In the genomic region with DNA sequence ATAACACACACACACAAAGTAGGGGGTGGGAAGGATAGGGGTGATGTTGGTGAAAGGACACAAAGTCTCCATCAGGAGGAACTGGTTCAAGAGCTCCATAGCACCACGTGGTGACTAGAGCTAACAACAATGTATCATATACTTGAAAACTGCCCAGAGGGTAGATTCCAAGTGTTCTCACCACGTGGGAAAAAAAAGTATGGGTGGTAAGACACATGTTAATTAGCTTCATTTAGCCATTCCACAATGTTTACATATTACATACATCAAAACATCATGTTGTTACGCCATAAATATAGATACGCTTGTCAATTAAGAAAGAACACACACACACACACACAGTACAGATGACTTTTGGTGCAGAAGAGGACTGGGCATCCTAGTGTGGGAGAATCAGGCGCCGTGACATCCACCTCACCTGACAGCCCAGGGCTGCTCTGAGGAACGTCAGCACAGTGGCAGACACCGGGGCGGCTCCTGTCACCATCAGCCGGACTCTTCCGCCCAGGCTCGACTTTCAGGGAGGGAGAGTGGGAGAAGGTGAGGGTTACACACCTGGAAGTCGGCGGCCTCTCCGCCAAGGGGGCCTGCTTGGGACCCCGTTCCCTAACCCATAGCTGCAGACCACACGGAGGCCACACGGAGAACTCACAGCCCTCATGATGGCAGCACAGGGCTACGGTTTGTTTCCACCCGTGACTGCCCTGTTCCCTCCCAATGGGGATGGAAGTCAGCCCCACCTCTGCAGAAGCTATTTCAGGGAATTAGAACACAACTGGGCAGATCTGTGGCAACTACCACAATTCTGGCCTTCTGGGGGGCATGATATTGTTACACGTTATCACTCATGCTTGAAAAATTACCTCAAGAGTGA, we compare ENCODE assay signal across 1 cellular context.
TF ChIP-seq lines count a peak whose summit lies in the region.

No MANE protein-coding gene starts in this region.

TF ChIP-seq in GM23338, 12 proteins besides CTCF, POLR2A, EP300 and RAD21 (continued from another document):
- TF ChIP-seq, protein P1, sequence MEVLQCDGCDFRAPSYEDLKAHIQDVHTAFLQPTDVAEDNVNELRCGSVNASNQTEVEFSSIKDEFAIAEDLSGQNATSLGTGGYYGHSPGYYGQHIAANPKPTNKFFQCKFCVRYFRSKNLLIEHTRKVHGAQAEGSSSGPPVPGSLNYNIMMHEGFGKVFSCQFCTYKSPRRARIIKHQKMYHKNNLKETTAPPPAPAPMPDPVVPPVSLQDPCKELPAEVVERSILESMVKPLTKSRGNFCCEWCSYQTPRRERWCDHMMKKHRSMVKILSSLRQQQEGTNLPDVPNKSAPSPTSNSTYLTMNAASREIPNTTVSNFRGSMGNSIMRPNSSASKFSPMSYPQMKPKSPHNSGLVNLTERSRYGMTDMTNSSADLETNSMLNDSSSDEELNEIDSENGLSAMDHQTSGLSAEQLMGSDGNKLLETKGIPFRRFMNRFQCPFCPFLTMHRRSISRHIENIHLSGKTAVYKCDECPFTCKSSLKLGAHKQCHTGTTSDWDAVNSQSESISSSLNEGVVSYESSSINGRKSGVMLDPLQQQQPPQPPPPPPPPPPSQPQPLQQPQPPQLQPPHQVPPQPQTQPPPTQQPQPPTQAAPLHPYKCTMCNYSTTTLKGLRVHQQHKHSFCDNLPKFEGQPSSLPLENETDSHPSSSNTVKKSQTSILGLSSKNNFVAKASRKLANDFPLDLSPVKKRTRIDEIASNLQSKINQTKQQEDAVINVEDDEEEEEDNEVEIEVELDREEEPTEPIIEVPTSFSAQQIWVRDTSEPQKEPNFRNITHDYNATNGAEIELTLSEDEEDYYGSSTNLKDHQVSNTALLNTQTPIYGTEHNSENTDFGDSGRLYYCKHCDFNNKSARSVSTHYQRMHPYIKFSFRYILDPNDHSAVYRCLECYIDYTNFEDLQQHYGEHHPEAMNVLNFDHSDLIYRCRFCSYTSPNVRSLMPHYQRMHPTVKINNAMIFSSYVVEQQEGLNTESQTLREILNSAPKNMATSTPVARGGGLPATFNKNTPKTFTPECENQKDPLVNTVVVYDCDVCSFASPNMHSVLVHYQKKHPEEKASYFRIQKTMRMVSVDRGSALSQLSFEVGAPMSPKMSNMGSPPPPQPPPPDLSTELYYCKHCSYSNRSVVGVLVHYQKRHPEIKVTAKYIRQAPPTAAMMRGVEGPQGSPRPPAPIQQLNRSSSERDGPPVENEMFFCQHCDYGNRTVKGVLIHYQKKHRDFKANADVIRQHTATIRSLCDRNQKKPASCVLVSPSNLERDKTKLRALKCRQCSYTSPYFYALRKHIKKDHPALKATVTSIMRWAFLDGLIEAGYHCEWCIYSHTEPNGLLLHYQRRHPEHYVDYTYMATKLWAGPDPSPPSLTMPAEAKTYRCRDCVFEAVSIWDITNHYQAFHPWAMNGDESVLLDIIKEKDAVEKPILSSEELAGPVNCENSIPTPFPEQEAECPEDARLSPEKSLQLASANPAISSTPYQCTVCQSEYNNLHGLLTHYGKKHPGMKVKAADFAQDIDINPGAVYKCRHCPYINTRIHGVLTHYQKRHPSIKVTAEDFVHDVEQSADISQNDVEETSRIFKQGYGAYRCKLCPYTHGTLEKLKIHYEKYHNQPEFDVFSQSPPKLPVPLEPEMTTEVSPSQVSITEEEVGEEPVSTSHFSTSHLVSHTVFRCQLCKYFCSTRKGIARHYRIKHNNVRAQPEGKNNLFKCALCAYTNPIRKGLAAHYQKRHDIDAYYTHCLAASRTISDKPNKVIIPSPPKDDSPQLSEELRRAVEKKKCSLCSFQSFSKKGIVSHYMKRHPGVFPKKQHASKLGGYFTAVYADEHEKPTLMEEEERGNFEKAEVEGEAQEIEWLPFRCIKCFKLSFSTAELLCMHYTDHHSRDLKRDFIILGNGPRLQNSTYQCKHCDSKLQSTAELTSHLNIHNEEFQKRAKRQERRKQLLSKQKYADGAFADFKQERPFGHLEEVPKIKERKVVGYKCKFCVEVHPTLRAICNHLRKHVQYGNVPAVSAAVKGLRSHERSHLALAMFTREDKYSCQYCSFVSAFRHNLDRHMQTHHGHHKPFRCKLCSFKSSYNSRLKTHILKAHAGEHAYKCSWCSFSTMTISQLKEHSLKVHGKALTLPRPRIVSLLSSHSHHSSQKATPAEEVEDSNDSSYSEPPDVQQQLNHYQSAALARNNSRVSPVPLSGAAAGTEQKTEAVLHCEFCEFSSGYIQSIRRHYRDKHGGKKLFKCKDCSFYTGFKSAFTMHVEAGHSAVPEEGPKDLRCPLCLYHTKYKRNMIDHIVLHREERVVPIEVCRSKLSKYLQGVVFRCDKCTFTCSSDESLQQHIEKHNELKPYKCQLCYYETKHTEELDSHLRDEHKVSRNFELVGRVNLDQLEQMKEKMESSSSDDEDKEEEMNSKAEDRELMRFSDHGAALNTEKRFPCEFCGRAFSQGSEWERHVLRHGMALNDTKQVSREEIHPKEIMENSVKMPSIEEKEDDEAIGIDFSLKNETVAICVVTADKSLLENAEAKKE (CRISPR knock-in tag; IDR thresholded peaks at IDR 0.05): no peak
- TF ChIP-seq, protein P2, sequence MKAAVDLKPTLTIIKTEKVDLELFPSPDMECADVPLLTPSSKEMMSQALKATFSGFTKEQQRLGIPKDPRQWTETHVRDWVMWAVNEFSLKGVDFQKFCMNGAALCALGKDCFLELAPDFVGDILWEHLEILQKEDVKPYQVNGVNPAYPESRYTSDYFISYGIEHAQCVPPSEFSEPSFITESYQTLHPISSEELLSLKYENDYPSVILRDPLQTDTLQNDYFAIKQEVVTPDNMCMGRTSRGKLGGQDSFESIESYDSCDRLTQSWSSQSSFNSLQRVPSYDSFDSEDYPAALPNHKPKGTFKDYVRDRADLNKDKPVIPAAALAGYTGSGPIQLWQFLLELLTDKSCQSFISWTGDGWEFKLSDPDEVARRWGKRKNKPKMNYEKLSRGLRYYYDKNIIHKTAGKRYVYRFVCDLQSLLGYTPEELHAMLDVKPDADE (IDR thresholded peaks at IDR 0.05): no peak
- TF ChIP-seq, protein P3, sequence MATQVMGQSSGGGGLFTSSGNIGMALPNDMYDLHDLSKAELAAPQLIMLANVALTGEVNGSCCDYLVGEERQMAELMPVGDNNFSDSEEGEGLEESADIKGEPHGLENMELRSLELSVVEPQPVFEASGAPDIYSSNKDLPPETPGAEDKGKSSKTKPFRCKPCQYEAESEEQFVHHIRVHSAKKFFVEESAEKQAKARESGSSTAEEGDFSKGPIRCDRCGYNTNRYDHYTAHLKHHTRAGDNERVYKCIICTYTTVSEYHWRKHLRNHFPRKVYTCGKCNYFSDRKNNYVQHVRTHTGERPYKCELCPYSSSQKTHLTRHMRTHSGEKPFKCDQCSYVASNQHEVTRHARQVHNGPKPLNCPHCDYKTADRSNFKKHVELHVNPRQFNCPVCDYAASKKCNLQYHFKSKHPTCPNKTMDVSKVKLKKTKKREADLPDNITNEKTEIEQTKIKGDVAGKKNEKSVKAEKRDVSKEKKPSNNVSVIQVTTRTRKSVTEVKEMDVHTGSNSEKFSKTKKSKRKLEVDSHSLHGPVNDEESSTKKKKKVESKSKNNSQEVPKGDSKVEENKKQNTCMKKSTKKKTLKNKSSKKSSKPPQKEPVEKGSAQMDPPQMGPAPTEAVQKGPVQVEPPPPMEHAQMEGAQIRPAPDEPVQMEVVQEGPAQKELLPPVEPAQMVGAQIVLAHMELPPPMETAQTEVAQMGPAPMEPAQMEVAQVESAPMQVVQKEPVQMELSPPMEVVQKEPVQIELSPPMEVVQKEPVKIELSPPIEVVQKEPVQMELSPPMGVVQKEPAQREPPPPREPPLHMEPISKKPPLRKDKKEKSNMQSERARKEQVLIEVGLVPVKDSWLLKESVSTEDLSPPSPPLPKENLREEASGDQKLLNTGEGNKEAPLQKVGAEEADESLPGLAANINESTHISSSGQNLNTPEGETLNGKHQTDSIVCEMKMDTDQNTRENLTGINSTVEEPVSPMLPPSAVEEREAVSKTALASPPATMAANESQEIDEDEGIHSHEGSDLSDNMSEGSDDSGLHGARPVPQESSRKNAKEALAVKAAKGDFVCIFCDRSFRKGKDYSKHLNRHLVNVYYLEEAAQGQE (IDR thresholded peaks at IDR 0.05; ENCODE audit: unreplicated experiment): no peak
- TF ChIP-seq EZH2phosphoT487 (IDR thresholded peaks at IDR 0.05; ENCODE audit: unreplicated experiment) (no peak), ZNF331 (CRISPR knock-in tag; IDR thresholded peaks at IDR 0.05; ENCODE audit: low read depth) (no peak), STAT1 (IDR thresholded peaks at IDR 0.05; ENCODE audit: unreplicated experiment) (no peak), JUNB (IDR thresholded peaks at IDR 0.05; ENCODE audit: unreplicated experiment) (no peak)
TF ChIP-seq in GM23338: peak in this region for 0.
